33 cellular contexts compared by ENCODE assay signal in genomic region chr10:82668266-82668665, GRCh38.
DNase-seq lines count a peak whose midpoint lies in the region; ATAC-seq, FAIRE-seq and TF ChIP-seq lines count a peak whose summit lies in the region.
"Had no signal": no experiment of that assay in that cellular context is flagged by ENCODE, and none has a peak within 500 bp of the region (broad histone marks: within the 10 kb centered on the region; RNA-seq: fewer than 3 reads in every experiment).

No MANE protein-coding gene starts in this region.

- dilution Hi-C loops in endothelial cell of umbilical vein (cut with MboI; ENCODE audit: extremely low pct_ligation_motif_present, low sequenced_read_pairs), result no loop called here

- BruUV-seq in endothelial cell of umbilical vein (replicated peaks; lab: Mats Ljungman, UMichigan), result no TSS peak
- BruUV-seq in OCI-LY7 (replicated peaks; lab: Mats Ljungman, UMichigan), result no TSS peak

- H3K9me1 ChIP-seq in endothelial cell of umbilical vein (replicated peaks; ENCODE audit: control insufficient read depth, extremely low read depth, insufficient read depth, low read length), result no peaks in the 10 kb centered on the region

- CTCF ChIA-PET in endothelial cell of umbilical vein (lab: Charles Lee), result interaction anchor here (1.0 kb wide), 1 partner anchor 9 kb away, joined by 3 read pairs; no protein-coding TSS in a partner anchor
- CTCF ChIA-PET in OCI-LY7 (lab: Charles Lee; ENCODE audit: unreplicated experiment), result no interaction called here

- H3K4me2 ChIP-seq in endothelial cell of umbilical vein (ENCODE audit: insufficient read depth, low read length) (peak overlapping the region; percentile 36), OCI-LY7 (ENCODE audit: low read length) (no peak overlapping the region)

- H2AFZ ChIP-seq in endothelial cell of umbilical vein (ENCODE audit: low read depth, low read length) (no peak overlapping the region), OCI-LY7 (ENCODE audit: low read length) (no peak overlapping the region)

- TF ChIP-seq CTCF in endothelial cell of umbilical vein (IDR thresholded peaks at IDR 0.05; ENCODE audit: extremely low read depth in 1 of 2, insufficient read depth in 1 of 2, low read depth in 1 of 2, low read length in 2 of 2) (no peak), OCI-LY7 (conservative IDR thresholded peaks at IDR 0.05; ENCODE audit: low read length) (no peak)

- H3K27ac ChIP-seq in endothelial cell of umbilical vein (ENCODE audit: insufficient read depth, low read depth, low read length) (no peak overlapping the region), OCI-LY7 (ENCODE audit: low read depth, low read length, poor library complexity, severe bottlenecking) (no peak overlapping the region)
- H3K27ac ChIP-seq: body of pancreas, lower lobe of right lung, neutrophil, thyroid gland had no signal

- intact Hi-C loops in endothelial cell of umbilical vein (cut with micrococcal nuclease) (no loop called here), OCI-LY7 (cut with micrococcal nuclease; ENCODE audit: unreplicated experiment) (no loop called here)

- no peak for TF ChIP-seq POLR2A in endothelial cell of umbilical vein (IDR thresholded peaks at IDR 0.05; ENCODE audit: low read depth, low read length)

- H3K4me1 ChIP-seq in endothelial cell of umbilical vein (ENCODE audit: control insufficient read depth, extremely low read depth, insufficient read depth, low read length) (peaks cover 11% of the 10 kb centered on the region), OCI-LY7 (ENCODE audit: insufficient read depth, low read length, poor library complexity, severe bottlenecking) (no peaks in the 10 kb centered on the region)
- H3K4me1 ChIP-seq: body of pancreas, lower lobe of right lung, thyroid gland had no signal

- no peaks in the 10 kb centered on the region for H3K9me2 ChIP-seq in OCI-LY7 (ENCODE audit: insufficient read depth, low read length)

- no peaks in the 10 kb centered on the region for H3K27me3 ChIP-seq in endothelial cell of umbilical vein (ENCODE audit: control insufficient read depth in 2 of 2, insufficient read depth in 2 of 2, low read length in 2 of 2)
- H3K27me3 ChIP-seq: body of pancreas, neutrophil, thyroid gland had no signal

- H3K79me2 ChIP-seq in endothelial cell of umbilical vein (ENCODE audit: control insufficient read depth, insufficient read depth, low read length), result no peaks in the 10 kb centered on the region
- no peaks in the 10 kb centered on the region for H3K79me2 ChIP-seq in OCI-LY7 (ENCODE audit: insufficient read depth, low read depth, low read length)

- no peak overlapping the region for H3K4me3 ChIP-seq in endothelial cell of umbilical vein (replicated peaks in 1 of 3; ENCODE audit: insufficient read depth in 1 of 3, low read depth in 1 of 3, low read length in 3 of 3)
- H3K4me3 ChIP-seq in OCI-LY7 (ENCODE audit: low read depth, low read length, poor library complexity, severe bottlenecking), result no peak overlapping the region
- H3K4me3 ChIP-seq: body of pancreas, K562, lower lobe of right lung, thyroid gland had no signal

- DNase-seq in COLO829 (ENCODE audit: low spot score) (peak; percentile 21), endothelial cell of umbilical vein (ENCODE audit: low read depth, low spot score) (peak; percentile 52), renal cortical epithelial cell (ENCODE audit: low read depth) (peak; percentile 3), NCI-H1092 (lab: John Stamatoyannopoulos, UW) (no peak), OCI-LY7 (ENCODE audit: low spot score) (no peak), dermis blood vessel endothelial cell (no peak)
- DNase-seq: activated CD4-positive, alpha-beta T cell treated with anti-CD3 and anti-CD28 coated beads for 36 hours; activated naive CD4-positive, alpha-beta T cell treated with anti-CD3 and anti-CD28 coated beads, Interleukin-2, amount 50 U/mL, for 16 hours; activated T-cell treated with anti-CD3 and anti-CD28 coated beads, Interleukin-2, amount 50 U/mL, for 72 hours; body of pancreas; CD4-positive, alpha-beta memory T cell; cortex of kidney; DMS153; GDM1; H9; hypothalamus; islet precursor cell; lower lobe of right lung; NCI-H1694 treated with DMSO at 0.1 percent for 48 hours; NCI-H2171 treated with DMSO at 0.1 percent for 48 hours; NCI-H69; stimulated activated CD4-positive, alpha-beta T cell treated with anti-CD3 and anti-CD28 coated beads, Interleukin-2, amount 100 ng/mL, for 48 hours; stimulated activated naive CD4-positive, alpha-beta T cell treated with Interleukin-2 at 50 U/mL for 16 hours; T-helper 1 cell; thyroid gland had no signal

- H3K9me3 ChIP-seq in endothelial cell of umbilical vein (replicated peaks; ENCODE audit: control insufficient read depth, insufficient read depth, low read length) (no peaks in the 10 kb centered on the region), OCI-LY7 (ENCODE audit: low read length) (no peaks in the 10 kb centered on the region)
- H3K9me3 ChIP-seq: body of pancreas, lower lobe of right lung, neutrophil, thyroid gland had no signal

- H3K9ac ChIP-seq in endothelial cell of umbilical vein (replicated peaks; ENCODE audit: extremely low read depth, insufficient read depth, low read length), result no peak overlapping the region

- peak; percentile 94 for ATAC-seq in SK-N-SH treated with all-trans-retinoic acid at 6 μM for 48 hours
- no peak for ATAC-seq in HG02885 (IDR thresholded peaks at IDR 0.05; ENCODE audit: poor library complexity, unreplicated experiment)
- ATAC-seq: activated CD4-positive, alpha-beta T cell treated with anti-CD3 and anti-CD28 coated beads for 36 hours; activated T-cell treated with anti-CD3 and anti-CD28 coated beads, Interleukin-2, amount 50 U/mL, for 72 hours; body of pancreas; K562; lower lobe of right lung; Right ventricle myocardium inferior had no signal

- H3K36me3 ChIP-seq in endothelial cell of umbilical vein (ENCODE audit: control insufficient read depth in 2 of 2, extremely low read depth in 1 of 2, insufficient read depth in 2 of 2, low read length in 2 of 2), result no peaks in the 10 kb centered on the region
- no peaks in the 10 kb centered on the region for H3K36me3 ChIP-seq in OCI-LY7 (ENCODE audit: insufficient read depth, low read length)
- H3K36me3 ChIP-seq: lower lobe of right lung, neutrophil, thyroid gland had no signal

- no peaks in the 10 kb centered on the region for H4K20me1 ChIP-seq in endothelial cell of umbilical vein (replicated peaks; ENCODE audit: control insufficient read depth, extremely low read depth, insufficient read depth, low read length)
- no peaks in the 10 kb centered on the region for H4K20me1 ChIP-seq in OCI-LY7 (ENCODE audit: insufficient read depth, low read length)

- POLR2A ChIA-PET in endothelial cell of umbilical vein (lab: Charles Lee), result no interaction called here
- POLR2A ChIA-PET in OCI-LY7 (lab: Charles Lee), result interaction anchor here (0.7 to 1.2 kb wide), 2 partner anchors 16 to 212 kb away, joined by 3 read pairs; no protein-coding TSS in a partner anchor

- peak; percentile 55 for FAIRE-seq in endothelial cell of umbilical vein (lab: Jason Lieb, UNC)
- FAIRE-seq: endometrium, frontal cortex, GM18507, K562 had no signal

TF ChIP-seq in SK-N-SH treated with all-trans-retinoic acid at 6 μM for 48 hours, 23 proteins besides CTCF, POLR2A, EP300 and RAD21:
- TF ChIP-seq ZFP3 (CRISPR knock-in tag; IDR thresholded peaks at IDR 0.05), result 0 out of 2 replicates have a peak, but pooled peaks have one; percentile 38
- peak; percentile 73 for TF ChIP-seq ISL1 (CRISPR knock-in tag; IDR thresholded peaks at IDR 0.05)
- no peak for TF ChIP-seq OSR1 (CRISPR knock-in tag; IDR thresholded peaks at IDR 0.05)
TF ChIP-seq in SK-N-SH treated with all-trans-retinoic acid at 6 μM for 48 hours: peak in this region for 2.

TF ChIP-seq in endothelial cell of umbilical vein, 7 proteins besides CTCF, POLR2A, EP300 and RAD21:
- peak; percentile 53 for TF ChIP-seq JUN (IDR thresholded peaks at IDR 0.05; ENCODE audit: borderline replicate concordance, insufficient read depth, insufficient read length, low read depth)
- TF ChIP-seq MYC (IDR thresholded peaks at IDR 0.05; ENCODE audit: low read depth, low read length), result no peak
- TF ChIP-seq GATA2 (IDR thresholded peaks at IDR 0.05; ENCODE audit: insufficient read depth, insufficient read length, low read depth, low read length), result no peak
- TF ChIP-seq FOS (IDR thresholded peaks at IDR 0.05; ENCODE audit: borderline replicate concordance, insufficient read depth, low read length), result peak; percentile 79

Comparison
In these comparisons a context has a peak if more than half of its experiments do, and no peak if none do; other contexts are left out.
1. DNase-seq: peak in COLO829 (single experiment), endothelial cell of umbilical vein (single experiment) and renal cortical epithelial cell (single experiment); none in NCI-H1092 (single experiment), OCI-LY7 (single experiment) and dermis blood vessel endothelial cell (single experiment).